In genomic region chr10:77911535-77912123, GRCh38 we compare ENCODE assay signal across 1 cellular context.
TF ChIP-seq lines count a peak whose summit lies in the region.

No MANE protein-coding gene starts in this region.

TF ChIP-seq in HepG2, 621 proteins besides CTCF, POLR2A, EP300 and RAD21 (continued from another document and continues in another):
- peak; percentile 46; the same call in 1 of the 2 replicates for TF ChIP-seq ZBTB4 (CRISPR knock-in tag; IDR thresholded peaks at IDR 0.05; ENCODE audit: borderline replicate concordance)
- no peak for TF ChIP-seq RFX5 (IDR thresholded peaks at IDR 0.05; ENCODE audit: low read depth, low read length)
- no peak for TF ChIP-seq ZNF740 (CRISPR knock-in tag; IDR thresholded peaks at IDR 0.05)
- no peak for TF ChIP-seq SRF (IDR thresholded peaks at IDR 0.05; ENCODE audit: low read depth, low read length)
- TF ChIP-seq YEATS4 (CRISPR knock-in tag; IDR thresholded peaks at IDR 0.05; ENCODE audit: borderline replicate concordance): no peak
- no peak for TF ChIP-seq GPN1 (CRISPR knock-in tag; IDR thresholded peaks at IDR 0.05; ENCODE audit: borderline replicate concordance)
- peak; percentile 86 for TF ChIP-seq PRDM10 (CRISPR knock-in tag; IDR thresholded peaks at IDR 0.05; ENCODE audit: low read depth)
- no peak for TF ChIP-seq ZNF850 (CRISPR knock-in tag; conservative IDR thresholded peaks at IDR 0.05)
- no peak for TF ChIP-seq ZNF670 (CRISPR knock-in tag; IDR thresholded peaks at IDR 0.05; ENCODE audit: borderline replicate concordance)
- TF ChIP-seq ERF (CRISPR knock-in tag; IDR thresholded peaks at IDR 0.05): 0 out of 2 replicates have a peak, but pooled peaks have one; percentile 44
- peak; percentile 84 for TF ChIP-seq FOXP4 (CRISPR knock-in tag; IDR thresholded peaks at IDR 0.05)
- no peak for TF ChIP-seq ATF6 (CRISPR knock-in tag; conservative IDR thresholded peaks at IDR 0.05)
- no peak for TF ChIP-seq SUZ12 (IDR thresholded peaks at IDR 0.05; ENCODE audit: low read depth, low read length)
- TF ChIP-seq AHDC1 (CRISPR knock-in tag; IDR thresholded peaks at IDR 0.05; ENCODE audit: borderline replicate concordance): no peak
- TF ChIP-seq ZNF557 (CRISPR knock-in tag; IDR thresholded peaks at IDR 0.05): no peak
- no peak for TF ChIP-seq AKNA (CRISPR knock-in tag; IDR thresholded peaks at IDR 0.05; ENCODE audit: borderline replicate concordance)
- no peak for TF ChIP-seq MTA1 (CRISPR knock-in tag; IDR thresholded peaks at IDR 0.05; ENCODE audit: borderline replicate concordance)
- TF ChIP-seq ZNF644 (CRISPR knock-in tag; IDR thresholded peaks at IDR 0.05; ENCODE audit: low read depth): peak; percentile 70; the same call in 1 of the 2 replicates
- TF ChIP-seq ZNF549 (CRISPR knock-in tag; IDR thresholded peaks at IDR 0.05): no peak
- no peak for TF ChIP-seq E2F2 (CRISPR knock-in tag; IDR thresholded peaks at IDR 0.05; ENCODE audit: borderline replicate concordance)
- TF ChIP-seq ZIK1 (CRISPR knock-in tag; IDR thresholded peaks at IDR 0.05; ENCODE audit: borderline replicate concordance, low read depth): no peak
- TF ChIP-seq ZNF503 (CRISPR knock-in tag; IDR thresholded peaks at IDR 0.05): no peak
